8 cellular contexts compared by ENCODE assay signal in the genomic region with DNA sequence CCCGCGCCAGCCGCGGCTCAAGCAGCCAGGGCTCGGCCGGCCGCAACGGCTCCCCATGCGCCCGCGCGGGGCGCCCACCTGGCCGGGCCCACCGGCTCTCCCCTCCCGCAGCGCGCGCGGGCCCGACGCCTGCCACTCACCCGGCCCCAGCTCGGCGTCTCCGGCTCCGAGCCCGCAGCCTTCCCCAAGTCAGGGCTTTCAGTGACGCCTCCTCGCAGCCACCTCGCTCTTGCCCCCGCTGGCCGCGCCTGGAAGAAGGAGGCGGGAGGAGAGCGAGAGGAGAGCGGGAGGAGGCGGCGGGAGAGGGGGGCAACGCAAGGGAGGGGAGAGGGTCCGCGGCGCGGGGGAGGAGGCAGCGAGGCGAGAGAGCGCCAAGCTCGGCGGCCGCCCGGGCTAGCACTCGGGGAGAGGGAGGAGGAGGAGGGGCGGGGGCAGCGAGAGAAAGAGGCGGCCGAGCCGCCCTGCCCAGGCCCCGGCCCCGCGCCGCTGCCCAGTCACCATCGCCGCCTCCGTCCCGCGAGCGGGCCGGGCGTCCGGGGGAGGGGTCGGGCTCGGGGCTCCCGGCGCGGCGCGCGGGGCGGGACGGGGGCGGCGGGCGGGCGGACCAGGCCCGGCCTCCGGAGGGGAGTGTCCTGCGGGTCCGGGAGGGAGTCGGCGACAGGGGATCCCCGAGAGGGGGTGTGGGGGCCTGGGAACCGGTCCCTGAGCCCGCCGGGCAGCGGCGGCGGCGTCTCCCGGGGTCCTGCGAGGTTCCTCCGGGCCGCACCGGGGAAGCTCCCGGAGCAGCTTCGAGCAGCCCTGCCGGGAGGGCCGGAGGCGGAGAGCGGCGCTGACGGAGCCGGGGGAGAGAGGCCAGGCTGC. TPM values are rescaled to one million over a fixed set of nuclear protein-coding genes. Genes with fewer than 3 reads are reported as not detected.
A peak's percentile ranks its signal among the peaks of the same experiment; 100 is the strongest.
DNase-seq lines count a peak whose midpoint lies in the region; ATAC-seq and TF ChIP-seq lines count a peak whose summit lies in the region.

A gene with protein sequence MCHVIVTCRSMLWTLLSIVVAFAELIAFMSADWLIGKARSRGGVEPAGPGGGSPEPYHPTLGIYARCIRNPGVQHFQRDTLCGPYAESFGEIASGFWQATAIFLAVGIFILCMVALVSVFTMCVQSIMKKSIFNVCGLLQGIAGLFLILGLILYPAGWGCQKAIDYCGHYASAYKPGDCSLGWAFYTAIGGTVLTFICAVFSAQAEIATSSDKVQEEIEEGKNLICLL (minus strand): TSS at position 414 of the 861 bp plus-strand sequence. CDS start 138,559 bp downstream, outside the sequence.

- ATAC-seq in GM19452 (IDR thresholded peaks at IDR 0.05; ENCODE audit: unreplicated experiment), result peak; percentile 57
- peak; percentile 42 for ATAC-seq in HG03565 (IDR thresholded peaks at IDR 0.05; ENCODE audit: unreplicated experiment)
- ATAC-seq in GM18870 (IDR thresholded peaks at IDR 0.05; ENCODE audit: unreplicated experiment), result no peak

- H3K36me3 ChIP-seq in iPS-20b (ENCODE audit: insufficient read depth, low read depth, low read length) (peaks cover 21% of the 10 kb centered on the region), sigmoid colon (no peaks in the 10 kb centered on the region)

- H3K9ac ChIP-seq in iPS-20b (ENCODE audit: low read depth, low read length), result peak within 1 kb of the TSS; percentile 89

- WGBS in sigmoid colon, 2 donors, result 1% methylated on average over 112 of the region's 112 CpGs

- no peaks in the 10 kb centered on the region for H3K27me3 ChIP-seq in iPS-20b (ENCODE audit: insufficient read depth, low read length)
- no peaks in the 10 kb centered on the region for H3K27me3 ChIP-seq in sigmoid colon

- TF ChIP-seq CTCF in cardiac fibroblast (IDR thresholded peaks at IDR 0.05; ENCODE audit: low read depth, low read length) (no peak), sigmoid colon (IDR thresholded peaks at IDR 0.05) (no peak)

- H3K4me1 ChIP-seq in iPS-20b (ENCODE audit: insufficient read depth, low read length) (peaks cover 14% of the 10 kb centered on the region; the same call in 1 of the 2 replicates), sigmoid colon (peaks cover 0 to 45% (median 40%) of the 10 kb centered on the region in 4 donors)

- in situ Hi-C loops in SK-MEL-5 (cut with HindIII; ENCODE audit: low pct_unique_long_range_greater_than_20kb, low sequenced_read_pairs), result loop anchor here (25.0 kb wide), 1 partner anchor 111 kb away; no protein-coding TSS in a partner anchor

- H3K27ac ChIP-seq in iPS-20b (ENCODE audit: low read length) (peak within 1 kb of the TSS; percentile 67), sigmoid colon (peak within 1 kb of the TSS; percentile 92 to 97 (median 96))

- H3K4me3 ChIP-seq in cardiac fibroblast (replicated peaks in 1 of 2; ENCODE audit: low read depth in 2 of 2, low read length in 2 of 2) (peak within 1 kb of the TSS; percentile 81 to 96), iPS-20b (ENCODE audit: low read length) (peak within 1 kb of the TSS; percentile 87), sigmoid colon (peak within 1 kb of the TSS; percentile 67 to 94 (median 90))

- H3K9me3 ChIP-seq in iPS-20b (ENCODE audit: insufficient read depth, low read depth, low read length), result no peaks in the 10 kb centered on the region
- H3K9me3 ChIP-seq in sigmoid colon, result no peaks in the 10 kb centered on the region

- intact Hi-C loops in sigmoid colon (cut with DNase I), result loop anchor here (2.0 to 10.0 kb wide), 9 partner anchors 36 to 354 kb away; a partner anchor contains a TSS

- DNase-seq in DMS114 treated with DMSO at 0.1 percent for 48 hours (lab: John Stamatoyannopoulos, UW; ENCODE audit: unreplicated experiment), result peak; percentile 32
- peak; percentile 58 for DNase-seq in SK-MEL-5 (ENCODE audit: low read depth, low spot score)
- peak; percentile 66 to 87 for DNase-seq in cardiac fibroblast (ENCODE audit: low read depth in 2 of 2)
- peak; percentile 88 for DNase-seq in sigmoid colon

- TF ChIP-seq POLR2A in sigmoid colon (IDR thresholded peaks at IDR 0.05), result peak in 1 of 2 donors; percentile 27

- TF ChIP-seq EP300 in sigmoid colon (IDR thresholded peaks at IDR 0.05), result no peak

RNA-seq across cellular contexts. Expression of the gene that starts here (rescaled TPM):
- 57.2 and 58.0 TPM in 2 replicates for total RNA-seq in SK-MEL-5 (2014; rRNA removed; shearing (Covaris generic))
- 37.3 and 76.5 TPM in 2 replicates for polyA plus RNA-seq in SK-MEL-5 (2015; cell fraction: cytosol; rRNA removed)
- polyA plus RNA-seq in SK-MEL-5 (2015; cell fraction: nucleus; rRNA removed), result 41.1 and 55.8 TPM in 2 replicates
- total RNA-seq in sigmoid colon, result 10 to 100 TPM; 21.4 to 34.9 (median 26.6) TPM
- polyA plus RNA-seq in sigmoid colon, result 10 to 100 TPM; 10.8 to 21.1 (median 19.0) TPM

Comparison
In these comparisons a context has a peak if more than half of its experiments do, and no peak if none do; other contexts are left out.
1. DNase-seq: peak in every context shown above with its lines; median percentile 88 in sigmoid colon; 76 in cardiac fibroblast; 58 in SK-MEL-5; 32 in DMS114 treated with DMSO at 0.1 percent for 48 hours.